ENCODE assay signal across 34 cellular contexts in the genomic region with DNA sequence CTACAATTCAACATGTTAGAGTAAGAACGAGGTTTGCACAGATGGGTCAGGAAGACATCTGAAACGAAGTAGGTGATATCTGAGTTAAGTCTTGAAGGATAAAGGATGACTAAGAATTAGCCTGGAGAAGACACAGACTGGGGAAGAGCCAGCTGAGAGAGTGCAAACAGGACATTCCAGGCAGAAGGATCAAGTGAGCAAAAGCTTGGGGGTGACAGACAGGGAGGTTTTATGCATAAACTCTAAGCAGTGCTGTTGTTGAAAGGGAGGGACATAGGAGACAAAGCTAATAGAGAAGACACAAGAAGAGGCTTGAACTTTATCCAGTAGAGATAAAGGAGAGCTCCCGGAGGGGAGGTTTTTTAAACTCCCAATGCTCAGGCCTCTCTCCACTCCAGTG. TPM values are rescaled to one million over a fixed set of nuclear protein-coding genes. Genes with fewer than 3 reads are reported as not detected.
"Had no signal": no experiment of that assay in that cellular context is flagged by ENCODE, and none has a peak within 500 bp of the region (broad histone marks: within the 10 kb centered on the region; RNA-seq: fewer than 3 reads in every experiment).

No MANE protein-coding gene starts in this region.

- H3K27ac ChIP-seq: dorsolateral prefrontal cortex, epithelial cell of prostate, gastrocnemius medialis, neural progenitor cell, prostate gland, right atrium auricular region, stomach, thyroid gland, vagina had no signal

- ATAC-seq: esophagus mucosa; gastrocnemius medialis; left lobe of liver; mucosa of descending colon; naive thymus-derived CD4-positive, alpha-beta T cell; sciatic nerve had no signal

- H3K4me2 ChIP-seq: neural progenitor cell, smooth muscle cell had no signal

- H3K4me1 ChIP-seq: gastrocnemius medialis, prostate gland, right atrium auricular region, stomach, thyroid gland, vagina had no signal

- H3K36me3 ChIP-seq: gastrocnemius medialis, neural progenitor cell, prostate gland, right atrium auricular region, stomach, thyroid gland, vagina had no signal

- H3K4me3 ChIP-seq: dorsolateral prefrontal cortex, gastrocnemius medialis, lung, mucosa of descending colon, neural progenitor cell, prostate gland, right atrium auricular region, smooth muscle cell, stomach, thyroid gland, vagina had no signal

- H3K36me3 Mint-ChIP-seq: mesothelial cell of epicardium, neural progenitor cell had no signal

- H3K9ac ChIP-seq: neural progenitor cell had no signal

- H3K27me3 ChIP-seq: dorsolateral prefrontal cortex, gastrocnemius medialis, neural progenitor cell, right atrium auricular region, thyroid gland, vagina had no signal

- DNase-seq: dorsolateral prefrontal cortex; effector CD4-positive, alpha-beta T cell; foreskin fibroblast; gastrocnemius medialis; head of caudate nucleus; mucosa of descending colon; naive thymus-derived CD4-positive, alpha-beta T cell; stimulated activated CD4-positive, alpha-beta T cell treated with anti-CD3 and anti-CD28 coated beads, Interleukin-12 subunit alpha, Interleukin-12 subunit beta, amount 100 ng/mL, for 4 hours; stimulated activated CD4-positive, alpha-beta T cell treated with anti-CD3 and anti-CD28 coated beads, Interleukin-1b, Interleukin-23, amount 100 ng/mL, for 48 hours; stimulated activated CD4-positive, alpha-beta T cell treated with anti-CD3 and anti-CD28 coated beads, Interleukin-4, amount 100 ng/mL, for 1 hour; stimulated activated CD8-positive, alpha-beta memory T cell treated with anti-CD3 and anti-CD28 coated beads, Interleukin-4, amount 100 ng/mL, for 48 hours; stimulated activated naive CD4-positive, alpha-beta T cell treated with Interleukin-2 at 50 U/mL for 16 hours; stomach; thyroid gland; trophoblast cell had no signal

- FAIRE-seq: keratinocyte had no signal

- H2AFZ ChIP-seq: neural progenitor cell had no signal

- H3K9me3 ChIP-seq: gastrocnemius medialis, mucosa of descending colon, prostate gland, right atrium auricular region, stomach, thyroid gland, vagina had no signal

- H3K4me1 Mint-ChIP-seq: mesothelial cell of epicardium; naive thymus-derived CD4-positive, alpha-beta T cell; nephron; neural progenitor cell had no signal

- H3K27ac Mint-ChIP-seq: memory B cell; mesothelial cell of epicardium; naive thymus-derived CD4-positive, alpha-beta T cell; nephron; neural progenitor cell had no signal

- H3K9me3 Mint-ChIP-seq: memory B cell; naive thymus-derived CD4-positive, alpha-beta T cell had no signal

- H3K4me3 Mint-ChIP-seq: memory B cell, mesothelial cell of epicardium, nephron, neural progenitor cell had no signal

RNA-seq across cellular contexts. Expression of a gene that starts 15.0 kb away (rescaled TPM):
- total RNA-seq: gastrocnemius medialis, smooth muscle cell, temporal lobe had no signal

RNA-seq across cellular contexts. Expression of a gene that starts 40.2 kb away (rescaled TPM):
- total RNA-seq: esophagus mucosa, gastrocnemius medialis, glomerular endothelial cell, liver, mesothelial cell of epicardium, mucosa of descending colon, smooth muscle cell, stomach, subcutaneous adipose tissue, temporal lobe, thyroid gland, ureter, vagina had no signal
- polyA plus RNA-seq: liver; naive thymus-derived CD4-positive, alpha-beta T cell; smooth muscle cell; stomach had no signal
